23 cellular contexts compared by ENCODE assay signal in the genomic region with DNA sequence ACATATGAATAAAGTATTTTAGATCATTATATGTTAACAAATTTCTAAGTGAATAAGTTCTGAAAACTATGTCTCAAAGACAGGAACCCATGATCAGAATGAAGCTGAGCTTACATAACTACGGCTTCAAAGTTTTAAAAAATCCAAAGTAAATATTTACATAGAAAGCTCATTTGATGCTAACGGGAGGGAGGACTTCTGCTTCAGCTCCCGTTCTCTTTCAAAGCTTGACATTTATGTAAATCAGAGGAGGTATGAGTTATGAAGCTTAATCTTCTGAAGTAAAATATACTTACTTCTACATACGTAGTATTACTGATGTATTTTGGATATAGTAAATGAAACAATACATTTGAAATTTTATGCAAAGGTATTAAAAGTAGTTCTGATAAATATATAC.
"Had no signal": no experiment of that assay in that cellular context is flagged by ENCODE, and none has a peak within 500 bp of the region (broad histone marks: within the 10 kb centered on the region; RNA-seq: fewer than 3 reads in every experiment).

No MANE protein-coding gene starts in this region.

- DNase-seq: dermis blood vessel endothelial cell; effector memory CD4-positive, alpha-beta T cell; erythroblast; gastrocnemius medialis; heart left ventricle; left cardiac atrium; left ventricle myocardium superior; naive B cell; right cardiac atrium; spleen; stimulated activated CD4-positive, alpha-beta T cell treated with anti-CD3 and anti-CD28 coated beads, Interleukin-4, amount 100 ng/mL, for 4 hours; stimulated activated naive CD8-positive, alpha-beta T cell treated with anti-CD3 and anti-CD28 coated beads, Interleukin-15, Interleukin-2, amounts not matched to agents 100 U/mL and 50 U/mL, for 24 hours had no signal

- H3K36me3 ChIP-seq: gastrocnemius medialis, neutrophil, prostate gland, suprapubic skin had no signal

- ATAC-seq: gastrocnemius medialis; heart left ventricle; left cardiac atrium; left ventricle myocardium superior; natural killer cell treated with Interleukin-12 subunit alpha and Interleukin-12 subunit beta and Interleukin-15 and Interleukin-18, amount 100 ng/mL, for 72 hours; right cardiac atrium; stimulated activated memory B cell treated with anti-CD40 and anti-IgM and Interleukin-4, amounts not matched to agents 10 μg/mL and 1 μg/mL and 100 μg/mL, for 72 hours; stimulated activated naive CD8-positive, alpha-beta T cell treated with anti-CD3 and anti-CD28 coated beads, Interleukin-15, Interleukin-2, amounts not matched to agents 100 U/mL and 50 U/mL, for 24 hours had no signal

- H3K4me1 ChIP-seq: gastrocnemius medialis, prostate gland, spleen, suprapubic skin had no signal

- H3K9me3 ChIP-seq: gastrocnemius medialis, heart left ventricle, neutrophil, prostate gland, spleen, suprapubic skin had no signal

- H3K36me3 Mint-ChIP-seq: memory B cell; naive B cell; natural killer cell treated with Interleukin-12 subunit alpha and Interleukin-12 subunit beta and Interleukin-15 and Interleukin-18, amount 100 ng/mL, for 72 hours; stimulated activated memory B cell treated with anti-CD40 and anti-IgM and Interleukin-4, amounts not matched to agents 10 μg/mL and 1 μg/mL and 100 μg/mL, for 72 hours; type B pancreatic cell had no signal

- H3K9me3 Mint-ChIP-seq: memory B cell; naive B cell; natural killer cell treated with Interleukin-12 subunit alpha and Interleukin-12 subunit beta and Interleukin-15 and Interleukin-18, amount 100 ng/mL, for 72 hours; neural crest cell; stimulated activated memory B cell treated with anti-CD40 and anti-IgM and Interleukin-4, amounts not matched to agents 10 μg/mL and 1 μg/mL and 100 μg/mL, for 72 hours; type B pancreatic cell had no signal

- H3K27ac ChIP-seq: gastrocnemius medialis, hepatocyte, neutrophil, prostate gland, skin epidermis, suprapubic skin had no signal

- H3K27me3 ChIP-seq: gastrocnemius medialis, heart left ventricle, hepatocyte, spleen had no signal

- H3K4me3 ChIP-seq: gastrocnemius medialis, heart left ventricle, hepatocyte, lung, prostate gland, skin epidermis, spleen, suprapubic skin had no signal

- H3K27ac Mint-ChIP-seq: memory B cell; naive B cell; natural killer cell treated with Interleukin-12 subunit alpha and Interleukin-12 subunit beta and Interleukin-15 and Interleukin-18, amount 100 ng/mL, for 72 hours; stimulated activated memory B cell treated with anti-CD40 and anti-IgM and Interleukin-4, amounts not matched to agents 10 μg/mL and 1 μg/mL and 100 μg/mL, for 72 hours; type B pancreatic cell had no signal
